In genomic region chr3:134665243-134665642, GRCh38 we compare ENCODE assay signal across 20 cellular contexts. TPM values are rescaled to one million over a fixed set of nuclear protein-coding genes. Genes with fewer than 3 reads are reported as not detected.
"Had no signal": no experiment of that assay in that cellular context is flagged by ENCODE, and none has a peak within 500 bp of the region (broad histone marks: within the 10 kb centered on the region; RNA-seq: fewer than 3 reads in every experiment).

No MANE protein-coding gene starts in this region.

- H3K36me3 ChIP-seq: gastrocnemius medialis, lower lobe of right lung had no signal

- H3K9ac ChIP-seq: parathyroid adenoma had no signal

- H3K9me3 ChIP-seq: body of pancreas, gastrocnemius medialis, lower lobe of right lung had no signal

- H3K4me1 Mint-ChIP-seq: activated B cell treated with CpG ODN at 0.5 μM for 24 hours; activated CD4-positive, alpha-beta memory T cell treated with anti-CD3 and anti-CD28 coated beads, Interleukin-2, amount 10 ng/mL, durations not matched to agents 7 days and 5 days; immature natural killer cell had no signal

- H3K36me3 Mint-ChIP-seq: immature natural killer cell; natural killer cell treated with Interleukin-12 subunit alpha and Interleukin-12 subunit beta and Interleukin-15 and Interleukin-18, amount 100 ng/mL, for 72 hours had no signal

- H3K9me3 Mint-ChIP-seq: activated CD4-positive, alpha-beta memory T cell treated with anti-CD3 and anti-CD28 coated beads, Interleukin-2, amount 10 ng/mL, durations not matched to agents 7 days and 5 days; immature natural killer cell; natural killer cell treated with Interleukin-12 subunit alpha and Interleukin-12 subunit beta and Interleukin-15 and Interleukin-18, amount 100 ng/mL, for 72 hours; T-helper 2 cell treated with Interferon-gamma antibody and Interleukin-4, amounts not matched to agents 5 μg/mL and 100 μg/mL, for 36 hours had no signal

- ATAC-seq: activated T-helper 17 cell treated with anti-CD3 and anti-CD28 coated beads, Interleukin-2, amount 50 U/mL, for 72 hours; body of pancreas; esophagus mucosa; gastrocnemius medialis; natural killer cell treated with Interleukin-12 subunit alpha and Interleukin-12 subunit beta and Interleukin-15 and Interleukin-18, amount 100 ng/mL, for 72 hours had no signal

- H3K27me3 Mint-ChIP-seq: activated CD4-positive, alpha-beta memory T cell treated with anti-CD3 and anti-CD28 coated beads, Interleukin-2, amount 10 ng/mL, durations not matched to agents 7 days and 5 days had no signal

- DNase-seq: activated B cell treated with CpG ODN at 0.5 μM for 24 hours; activated CD4-positive, alpha-beta memory T cell treated with anti-CD3 and anti-CD28 coated beads, Interleukin-2, amount 10 ng/mL, durations not matched to agents 7 days and 5 days; activated CD4-positive, alpha-beta T cell treated with anti-CD3 and anti-CD28 coated beads for 48 hours; activated naive CD4-positive, alpha-beta T cell; activated T-cell treated with anti-CD3 and anti-CD28 coated beads, Interleukin-2, amount 50 U/mL, for 1 hour; body of pancreas; central memory CD4-positive, alpha-beta T cell; effector CD4-positive, alpha-beta T cell; gastrocnemius medialis; head of caudate nucleus; immature natural killer cell; kidney glomerular epithelial cell; lower lobe of right lung; stimulated activated CD8-positive, alpha-beta memory T cell treated with anti-CD3 and anti-CD28 coated beads, Interleukin-4, amount 100 ng/mL, for 48 hours; stimulated activated naive CD4-positive, alpha-beta T cell had no signal

- H3K4me3 Mint-ChIP-seq: activated B cell treated with CpG ODN at 0.5 μM for 24 hours; activated CD4-positive, alpha-beta memory T cell treated with anti-CD3 and anti-CD28 coated beads, Interleukin-2, amount 10 ng/mL, durations not matched to agents 7 days and 5 days; activated T-helper 17 cell treated with anti-CD3 and anti-CD28 coated beads, Interleukin-2, amount 50 U/mL, for 72 hours; immature natural killer cell; natural killer cell treated with Interleukin-12 subunit alpha and Interleukin-12 subunit beta and Interleukin-15 and Interleukin-18, amount 100 ng/mL, for 72 hours; T-helper 2 cell treated with Interferon-gamma antibody and Interleukin-4, amounts not matched to agents 5 μg/mL and 100 μg/mL, for 36 hours had no signal

- H3K27me3 ChIP-seq: body of pancreas, gastrocnemius medialis had no signal

- H3K27ac ChIP-seq: body of pancreas, gastrocnemius medialis, lower lobe of right lung, parathyroid adenoma had no signal

- H3K4me3 ChIP-seq: body of pancreas, gastrocnemius medialis, lower lobe of right lung had no signal

- H3K27ac Mint-ChIP-seq: activated B cell treated with CpG ODN at 0.5 μM for 24 hours; activated CD4-positive, alpha-beta memory T cell treated with anti-CD3 and anti-CD28 coated beads, Interleukin-2, amount 10 ng/mL, durations not matched to agents 7 days and 5 days; activated T-helper 17 cell treated with anti-CD3 and anti-CD28 coated beads, Interleukin-2, amount 50 U/mL, for 72 hours; immature natural killer cell; natural killer cell treated with Interleukin-12 subunit alpha and Interleukin-12 subunit beta and Interleukin-15 and Interleukin-18, amount 100 ng/mL, for 72 hours; T-helper 2 cell treated with Interferon-gamma antibody and Interleukin-4, amounts not matched to agents 5 μg/mL and 100 μg/mL, for 36 hours had no signal

- H3K4me1 ChIP-seq: body of pancreas, lower lobe of right lung, parathyroid adenoma had no signal

RNA-seq across cellular contexts. Expression of gene KY, which starts 14.4 kb away (rescaled TPM):
- total RNA-seq: activated B cell treated with CpG ODN at 0.5 μM for 24 hours; activated CD4-positive, alpha-beta memory T cell treated with anti-CD3 and anti-CD28 coated beads, Interleukin-2, amount 10 ng/mL, durations not matched to agents 7 days and 5 days; activated T-helper 17 cell treated with anti-CD3 and anti-CD28 coated beads, Interleukin-2, amount 50 U/mL, for 72 hours; esophagus mucosa; natural killer cell treated with Interleukin-12 subunit alpha and Interleukin-12 subunit beta and Interleukin-15 and Interleukin-18, amount 100 ng/mL, for 72 hours had no signal
